In genomic region chr2:240149943-240150784, GRCh38 we compare ENCODE assay signal across 1 cellular context.
TF ChIP-seq lines count a peak whose summit lies in the region.

No MANE protein-coding gene starts in this region.

TF ChIP-seq in K562, 482 proteins besides CTCF, POLR2A, EP300 and RAD21:
- no peak for TF ChIP-seq ETV5 (CRISPR knock-in tag; IDR thresholded peaks at IDR 0.05; ENCODE audit: low read depth)
- TF ChIP-seq SMC3 (conservative IDR thresholded peaks at IDR 0.05; ENCODE audit: insufficient read depth, low read depth, low read length) = peak; percentile 65; the same call in 1 of the 2 replicates
- TF ChIP-seq CREM (IDR thresholded peaks at IDR 0.05; ENCODE audit: low read depth) = no peak
- TF ChIP-seq MXD1 (CRISPR knock-in tag; IDR thresholded peaks at IDR 0.05; ENCODE audit: borderline replicate concordance, poor library complexity, severe bottlenecking) = no peak
- no peak for TF ChIP-seq ZSCAN32 (CRISPR knock-in tag; IDR thresholded peaks at IDR 0.05)
- TF ChIP-seq, protein P1, sequence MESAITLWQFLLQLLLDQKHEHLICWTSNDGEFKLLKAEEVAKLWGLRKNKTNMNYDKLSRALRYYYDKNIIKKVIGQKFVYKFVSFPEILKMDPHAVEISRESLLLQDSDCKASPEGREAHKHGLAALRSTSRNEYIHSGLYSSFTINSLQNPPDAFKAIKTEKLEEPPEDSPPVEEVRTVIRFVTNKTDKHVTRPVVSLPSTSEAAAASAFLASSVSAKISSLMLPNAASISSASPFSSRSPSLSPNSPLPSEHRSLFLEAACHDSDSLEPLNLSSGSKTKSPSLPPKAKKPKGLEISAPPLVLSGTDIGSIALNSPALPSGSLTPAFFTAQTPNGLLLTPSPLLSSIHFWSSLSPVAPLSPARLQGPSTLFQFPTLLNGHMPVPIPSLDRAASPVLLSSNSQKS (CRISPR knock-in tag; IDR thresholded peaks at IDR 0.05) = no peak
- TF ChIP-seq NRF1 (conservative IDR thresholded peaks at IDR 0.05 in 1 of 2, IDR thresholded peaks at IDR 0.05 in 1 of 2) = peak; percentile 50 to 60
